19 cellular contexts compared by ENCODE assay signal in the genomic region with DNA sequence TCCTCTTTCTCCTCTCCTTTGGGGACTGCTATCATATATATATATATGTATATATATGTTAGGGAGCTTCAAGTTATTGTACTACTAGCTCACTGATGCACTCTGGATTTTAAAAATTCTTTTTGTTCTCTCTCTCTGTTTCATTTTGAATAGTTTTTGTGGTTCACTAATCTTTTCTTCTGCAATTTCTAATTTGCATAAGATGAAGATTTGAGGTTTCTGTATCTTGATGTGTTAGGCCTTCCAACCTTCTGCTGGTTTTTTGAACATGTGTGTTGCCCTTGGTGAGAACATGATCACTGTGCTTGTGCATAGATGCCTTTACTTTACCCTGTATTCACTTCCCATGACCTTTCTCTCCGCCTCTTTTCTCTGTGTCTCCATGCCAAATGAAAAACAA.
"Had no signal": no experiment of that assay in that cellular context is flagged by ENCODE, and none has a peak within 500 bp of the region (broad histone marks: within the 10 kb centered on the region; RNA-seq: fewer than 3 reads in every experiment).

No MANE protein-coding gene starts in this region.

- H3K4me3 ChIP-seq: breast epithelium had no signal

- H3K36me3 ChIP-seq: breast epithelium had no signal

- H3K27me3 Mint-ChIP-seq: activated CD8-positive, alpha-beta memory T cell treated with anti-CD3 and anti-CD28 coated beads, Interleukin-2, amount 10 ng/mL, durations not matched to agents 7 days and 5 days had no signal

- H3K4me1 ChIP-seq: breast epithelium had no signal

- DNase-seq: activated CD4-positive, CD25-positive, alpha-beta regulatory T cell; activated CD8-positive, alpha-beta memory T cell treated with anti-CD3 and anti-CD28 coated beads, Interleukin-2, amount 10 ng/mL, durations not matched to agents 7 days and 5 days; activated gamma-delta T cell treated with Interleukin-2 at 50 U/mL for 16 hours; activated naive CD4-positive, alpha-beta T cell treated with anti-CD3 and anti-CD28 coated beads, Interleukin-2, amount 50 U/mL, for 16 hours; activated T-cell treated with anti-CD3 and anti-CD28 coated beads, Interleukin-2, amount 50 U/mL, for 48 hours; aorta; caudate nucleus; MM.1S; NCI-H1105 treated with DMSO at 0.1 percent for 48 hours; NCI-H1436 treated with DMSO at 0.1 percent for 48 hours; NCI-H187; NCI-H2081 treated with DMSO at 0.1 percent for 48 hours; NCI-H446; NCI-H524; SIG-M5; T-cell; T-helper 2 cell; T1000 had no signal

- H3K27ac ChIP-seq: breast epithelium had no signal

- ATAC-seq: activated CD8-positive, alpha-beta memory T cell treated with anti-CD3 and anti-CD28 coated beads, Interleukin-2, amount 10 ng/mL, durations not matched to agents 7 days and 5 days; T-cell had no signal

- H3K4me3 Mint-ChIP-seq: activated CD8-positive, alpha-beta memory T cell treated with anti-CD3 and anti-CD28 coated beads, Interleukin-2, amount 10 ng/mL, durations not matched to agents 7 days and 5 days; T-cell had no signal
